8 cellular contexts compared by ENCODE assay signal in genomic region chr9:109012876-109013677, GRCh38. TPM values are rescaled to one million over a fixed set of nuclear protein-coding genes. Genes with fewer than 3 reads are reported as not detected.
DNase-seq lines count a peak whose midpoint lies in the region; ATAC-seq, FAIRE-seq and TF ChIP-seq lines count a peak whose summit lies in the region.

Gene CTNNAL1 (minus strand): TSS chr9:109013499. CDS start chr9:109013442, 57 bp downstream.

- POLR2A ChIA-PET in HepG2 (lab: Yijun Ruan, JAX) = interaction anchor here (1.0 kb wide), 1 partner anchor 9 kb away, joined by 3 read pairs; no protein-coding TSS in a partner anchor

- peaks cover 4% of the 10 kb centered on the region for H3K27me3 Mint-ChIP-seq in activated CD4-positive, alpha-beta T cell treated with anti-CD3 and anti-CD28 coated beads, Interleukin-2, amount 10 ng/mL, durations not matched to agents 24 days and 14 days

- H3K79me2 ChIP-seq in HepG2 (ENCODE audit: insufficient read depth, low read length) = peaks cover 45% of the 10 kb centered on the region

- peak within 1 kb of the TSS; percentile 97 for H3K27ac Mint-ChIP-seq in activated CD4-positive, alpha-beta T cell treated with anti-CD3 and anti-CD28 coated beads, Interleukin-2, amount 10 ng/mL, durations not matched to agents 24 days and 14 days

- H4K20me1 ChIP-seq in HepG2 (ENCODE audit: insufficient read depth, low read length) = peaks cover 3% of the 10 kb centered on the region; the same call in 1 of the 2 replicates

- BruUV-seq in HepG2 (replicated peaks; lab: Mats Ljungman, UMichigan) = TSS peak; percentile 54

- H3K4me2 ChIP-seq in HepG2 (ENCODE audit: low read depth, low read length) = peak within 1 kb of the TSS; percentile 98

- 0% methylated on average over 2 of the region's 99 CpGs for WGBS in HepG2 (ENCODE audit: low lambda C conversion rate)

- in situ Hi-C loops in ACHN (cut with HindIII; ENCODE audit: low pct_ligation_motif_present, low pct_unique_long_range_greater_than_20kb, low sequenced_read_pairs) = no loop called here
- in situ Hi-C loops in HepG2 (cut with HindIII; ENCODE audit: extremely low pct_ligation_motif_present, low pct_unique_long_range_greater_than_20kb) = no loop called here

- no peaks in the 10 kb centered on the region; a peak in 1 of 5 replicates for H3K27me3 ChIP-seq in HepG2 (ENCODE audit: control insufficient read depth in 1 of 2, insufficient read depth in 2 of 2, low read length in 2 of 2)

- peak; percentile 62 for ATAC-seq in GM18868 (IDR thresholded peaks at IDR 0.05; ENCODE audit: unreplicated experiment)
- ATAC-seq in HG03097 (IDR thresholded peaks at IDR 0.05; ENCODE audit: low FRiP score, unreplicated experiment) = peak; percentile 72
- ATAC-seq in HepG2 = peak; percentile 88

- peaks cover 0 to 2% of the 10 kb centered on the region in 2 experiments; a peak in 1 of 5 replicates for H3K36me3 ChIP-seq in HepG2 (replicated peaks in 1 of 2; ENCODE audit: control insufficient read depth in 1 of 2, insufficient read depth in 2 of 2, low read length in 2 of 2)

- TF ChIP-seq CTCF in HepG2 (CRISPR knock-in tag; IDR thresholded peaks at IDR 0.05) = no peak

- peaks cover 24% of the 10 kb centered on the region for H3K4me1 Mint-ChIP-seq in activated CD4-positive, alpha-beta T cell treated with anti-CD3 and anti-CD28 coated beads, Interleukin-2, amount 10 ng/mL, durations not matched to agents 24 days and 14 days

- H3K4me1 ChIP-seq in HepG2 (ENCODE audit: insufficient read depth, low read length) = peaks cover 47% of the 10 kb centered on the region

- H2AFZ ChIP-seq in HepG2 (ENCODE audit: low read length) = peak within 1 kb of the TSS; percentile 75

- CTCF ChIA-PET in HepG2 (lab: Yijun Ruan, JAX; ENCODE audit: low intra/inter-chr PET ratio, low total read pairs) = no interaction called here

- TF ChIP-seq EP300 in HepG2 (IDR thresholded peaks at IDR 0.05; ENCODE audit: low read depth in 2 of 2, low read length in 2 of 2) (no peak), HepG2 (CRISPR knock-in tag; IDR thresholded peaks at IDR 0.05; ENCODE audit: borderline replicate concordance) (no peak)

- FAIRE-seq in HepG2 (lab: Jason Lieb, UNC) = no peak

- no peaks in the 10 kb centered on the region for H3K9me3 Mint-ChIP-seq in activated CD4-positive, alpha-beta T cell treated with anti-CD3 and anti-CD28 coated beads, Interleukin-2, amount 10 ng/mL, durations not matched to agents 24 days and 14 days

- peak within 1 kb of the TSS; percentile 81 to 95 (median 90) for H3K4me3 ChIP-seq in HepG2 (replicated peaks in 1 of 3; ENCODE audit: insufficient read depth in 1 of 3, low read depth in 2 of 3, low read length in 3 of 3)

- peaks cover 3% of the 10 kb centered on the region for H3K36me3 Mint-ChIP-seq in activated CD4-positive, alpha-beta T cell treated with anti-CD3 and anti-CD28 coated beads, Interleukin-2, amount 10 ng/mL, durations not matched to agents 24 days and 14 days (ENCODE audit: low read depth)

- DNase-seq in ACHN = peak; percentile 86
- peak; percentile 61 for DNase-seq in NCI-H2196 treated with DMSO at 0.1 percent for 48 hours (lab: John Stamatoyannopoulos, UW; ENCODE audit: unreplicated experiment)
- peak; percentile 96 for DNase-seq in activated CD4-positive, alpha-beta T cell treated with anti-CD3 and anti-CD28 coated beads, Interleukin-2, amount 10 ng/mL, durations not matched to agents 24 days and 14 days
- peak; percentile 68 for DNase-seq in cortex of kidney (lab: John Stamatoyannopoulos, UW)
- DNase-seq in HepG2 (ENCODE audit: low spot score) = peak; percentile 82
- DNase-seq in stimulated activated CD4-positive, alpha-beta T cell treated with anti-CD3 and anti-CD28 coated beads, Interleukin-4, amount 100 ng/mL, for 24 hours = peak; percentile 77

- intact Hi-C loops in activated CD4-positive, alpha-beta T cell treated with anti-CD3 and anti-CD28 coated beads, Interleukin-2, amount 10 ng/mL, durations not matched to agents 24 days and 14 days (cut with micrococcal nuclease) = loop anchor here (1.0 to 10.0 kb wide), 8 partner anchors 79 to 1242 kb away; partner anchors contain the start of genes ABITRAM, ELP1 and TXN
- intact Hi-C loops in HepG2 (cut with micrococcal nuclease; ENCODE audit: unreplicated experiment) = loop anchor here (5.0 kb wide), 1 partner anchor 109 kb away; no protein-coding TSS in a partner anchor

- peak within 1 kb of the TSS; percentile 86 for H3K27ac ChIP-seq in HepG2 (ENCODE audit: extremely low read length, insufficient read depth, low read length)

- H3K9ac ChIP-seq in HepG2 (ENCODE audit: insufficient read depth, low read depth, low read length) = peak within 1 kb of the TSS; percentile 83

- no peaks in the 10 kb centered on the region for H3K9me3 ChIP-seq in HepG2 (ENCODE audit: low read length)

- peak; percentile 30; the same call in 1 of the 2 replicates for TF ChIP-seq RAD21 in HepG2 (CRISPR knock-in tag; IDR thresholded peaks at IDR 0.05)

- peak; percentile 83 to 89 for TF ChIP-seq POLR2A in HepG2 (IDR thresholded peaks at IDR 0.05; ENCODE audit: insufficient read depth in 1 of 2, low read depth in 2 of 2, low read length in 2 of 2)

- peak within 1 kb of the TSS; percentile 99 for H3K4me3 Mint-ChIP-seq in activated CD4-positive, alpha-beta T cell treated with anti-CD3 and anti-CD28 coated beads, Interleukin-2, amount 10 ng/mL, durations not matched to agents 24 days and 14 days

TF ChIP-seq in HepG2, 621 proteins besides CTCF, POLR2A, EP300 and RAD21 (continues in another document):
- no peak for TF ChIP-seq THYN1 (CRISPR knock-in tag; IDR thresholded peaks at IDR 0.05; ENCODE audit: borderline replicate concordance, low read depth)
- TF ChIP-seq SATB2 (CRISPR knock-in tag; IDR thresholded peaks at IDR 0.05) = no peak
- no peak for TF ChIP-seq ZNF460 (CRISPR knock-in tag; IDR thresholded peaks at IDR 0.05; ENCODE audit: borderline replicate concordance)
- 0 out of 2 replicates have a peak, but pooled peaks have one; percentile 20 for TF ChIP-seq E2F1 (CRISPR knock-in tag; IDR thresholded peaks at IDR 0.05)
- 0 out of 2 replicates have a peak, but pooled peaks have one; percentile 39 for TF ChIP-seq GATA4 (IDR thresholded peaks at IDR 0.05; ENCODE audit: borderline replicate concordance, low read depth)
- TF ChIP-seq SMARCE1 (IDR thresholded peaks at IDR 0.05; ENCODE audit: borderline replicate concordance) = no peak
- peak; percentile 17; the same call in 1 of the 2 replicates for TF ChIP-seq MAZ (IDR thresholded peaks at IDR 0.05; ENCODE audit: borderline replicate concordance, low read depth, low read length)
- TF ChIP-seq MAZ (CRISPR knock-in tag; IDR thresholded peaks at IDR 0.05; ENCODE audit: low read depth) = no peak
- no peak for TF ChIP-seq ZNF513 (CRISPR knock-in tag; conservative IDR thresholded peaks at IDR 0.05)
- peak; percentile 50; the same call in 1 of the 2 replicates for TF ChIP-seq ZNF235 (CRISPR knock-in tag; IDR thresholded peaks at IDR 0.05; ENCODE audit: borderline replicate concordance)
- no peak for TF ChIP-seq ZNF432 (CRISPR knock-in tag; IDR thresholded peaks at IDR 0.05; ENCODE audit: borderline replicate concordance)

RNA-seq across cellular contexts. Expression of gene CTNNAL1, which starts in this region (rescaled TPM):
- 17.8 and 18.8 TPM in 2 replicates for total RNA-seq in activated CD4-positive, alpha-beta T cell treated with anti-CD3 and anti-CD28 coated beads, Interleukin-2, amount 10 ng/mL, durations not matched to agents 24 days and 14 days
- total RNA-seq in HepG2 (2016; rRNA removed; fragmentation: Illumina TruSeq; extraction: Trizol) = 162 and 227 TPM in 2 replicates
- 53.8 and 56.6 TPM in 2 replicates for total RNA-seq in HepG2 (2016; cell fraction: cytosol; rRNA removed; fragmentation: Illumina TruSeq; extraction: Trizol; ENCODE audit: low read depth)
- total RNA-seq in HepG2 (2016; cell fraction: insoluble cytoplasmic fraction; rRNA removed; fragmentation: Illumina TruSeq; extraction: Trizol) = 167 and 237 TPM in 2 replicates
- total RNA-seq in HepG2 (2016; cell fraction: membrane; rRNA removed; fragmentation: Illumina TruSeq; extraction: Trizol) = 106 and 117 TPM in 2 replicates
- 61.8 and 66.6 TPM in 2 replicates for total RNA-seq in HepG2 (2016; cell fraction: nucleus; rRNA removed; fragmentation: Illumina TruSeq; extraction: Trizol)
- 19.9 and 32.0 TPM in 2 replicates for polyA plus RNA-seq in HepG2 (2011; rRNA removed)
- 14.6 and 17.1 TPM in 2 replicates for polyA plus RNA-seq in HepG2 (2011; cell fraction: cytosol; rRNA removed)
- 5.7 and 8.6 TPM in 2 replicates for polyA plus RNA-seq in HepG2 (2011; cell fraction: nucleus; rRNA removed)
- polyA plus RNA-seq in HepG2 (2012) = 37.5 and 38.0 TPM in 2 replicates
- polyA plus RNA-seq in HepG2 (2016; cell fraction: cytosol; fragmentation: Illumina TruSeq; extraction: Trizol; ENCODE audit: low read depth) = 41.8 and 48.7 TPM in 2 replicates
- 146 and 166 TPM in 2 replicates for polyA plus RNA-seq in HepG2 (2016; cell fraction: insoluble cytoplasmic fraction; fragmentation: Illumina TruSeq; extraction: Trizol; ENCODE audit: low read depth)
- 62.0 and 63.7 TPM in 2 replicates for polyA plus RNA-seq in HepG2 (2016; cell fraction: membrane; fragmentation: Illumina TruSeq; extraction: Trizol; ENCODE audit: low read depth)
- polyA plus RNA-seq in HepG2 (2016; cell fraction: nucleus; fragmentation: Illumina TruSeq; extraction: Trizol; ENCODE audit: insufficient read depth, low read depth) = 65.5 and 72.3 TPM in 2 replicates
- 6.1 and 7.3 TPM in 2 replicates for polyA minus RNA-seq in HepG2 (2011; rRNA and poly(A)+ RNA removed; ENCODE audit: low replicate concordance)
- polyA minus RNA-seq in HepG2 (2011; cell fraction: cytosol; rRNA and poly(A)+ RNA removed) = 19.1 and 19.5 TPM in 2 replicates
- polyA minus RNA-seq in HepG2 (2011; cell fraction: nucleus; rRNA and poly(A)+ RNA removed) = 20.9 and 21.8 TPM in 2 replicates

Comparison
In these comparisons a context has a peak if more than half of its experiments do, and no peak if none do; other contexts are left out.
1. Peak in every context shown above with its lines: DNase-seq, ATAC-seq, H3K4me3 ChIP-seq and H3K27ac ChIP-seq.